ENCODE assay signal across 2 cellular contexts in the genomic region with DNA sequence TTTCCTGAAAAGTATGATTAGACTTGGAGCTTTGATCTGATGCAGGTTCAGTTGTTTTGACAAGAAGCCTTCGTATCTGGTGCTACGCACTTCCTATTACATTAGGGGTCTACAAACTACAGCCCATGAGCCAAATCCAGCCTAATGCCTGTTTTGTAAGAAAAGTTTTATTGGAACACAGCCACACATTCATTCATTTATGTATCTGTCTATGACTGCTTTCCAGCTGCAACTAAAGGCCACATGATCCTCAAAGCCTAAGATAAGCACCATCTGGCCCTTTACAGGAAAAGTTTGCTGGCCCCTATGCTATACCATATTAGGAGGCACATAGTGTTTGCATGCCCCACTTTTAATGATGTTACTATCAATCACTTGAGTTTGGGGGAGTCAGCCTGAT.
TF ChIP-seq lines count a peak whose summit lies in the region.

No MANE protein-coding gene starts in this region.

TF ChIP-seq in WTC11, 78 proteins besides CTCF, POLR2A, EP300 and RAD21 (continued from another document):
- TF ChIP-seq, protein P1, sequence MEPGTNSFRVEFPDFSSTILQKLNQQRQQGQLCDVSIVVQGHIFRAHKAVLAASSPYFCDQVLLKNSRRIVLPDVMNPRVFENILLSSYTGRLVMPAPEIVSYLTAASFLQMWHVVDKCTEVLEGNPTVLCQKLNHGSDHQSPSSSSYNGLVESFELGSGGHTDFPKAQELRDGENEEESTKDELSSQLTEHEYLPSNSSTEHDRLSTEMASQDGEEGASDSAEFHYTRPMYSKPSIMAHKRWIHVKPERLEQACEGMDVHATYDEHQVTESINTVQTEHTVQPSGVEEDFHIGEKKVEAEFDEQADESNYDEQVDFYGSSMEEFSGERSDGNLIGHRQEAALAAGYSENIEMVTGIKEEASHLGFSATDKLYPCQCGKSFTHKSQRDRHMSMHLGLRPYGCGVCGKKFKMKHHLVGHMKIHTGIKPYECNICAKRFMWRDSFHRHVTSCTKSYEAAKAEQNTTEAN (CRISPR knock-in tag; IDR thresholded peaks at IDR 0.05) = no peak

TF ChIP-seq in HepG2, 621 proteins besides CTCF, POLR2A, EP300 and RAD21 (continued from another document):
- TF ChIP-seq YY1 (IDR thresholded peaks at IDR 0.05; ENCODE audit: insufficient read depth, insufficient replicate concordance, low read depth, low read length) = no peak
- no peak for TF ChIP-seq RAD51 (IDR thresholded peaks at IDR 0.05; ENCODE audit: borderline replicate concordance)
- no peak for TF ChIP-seq CHCHD3 (CRISPR knock-in tag; IDR thresholded peaks at IDR 0.05)
